Comparison of ENCODE assay signal across 9 cellular contexts in the genomic region with DNA sequence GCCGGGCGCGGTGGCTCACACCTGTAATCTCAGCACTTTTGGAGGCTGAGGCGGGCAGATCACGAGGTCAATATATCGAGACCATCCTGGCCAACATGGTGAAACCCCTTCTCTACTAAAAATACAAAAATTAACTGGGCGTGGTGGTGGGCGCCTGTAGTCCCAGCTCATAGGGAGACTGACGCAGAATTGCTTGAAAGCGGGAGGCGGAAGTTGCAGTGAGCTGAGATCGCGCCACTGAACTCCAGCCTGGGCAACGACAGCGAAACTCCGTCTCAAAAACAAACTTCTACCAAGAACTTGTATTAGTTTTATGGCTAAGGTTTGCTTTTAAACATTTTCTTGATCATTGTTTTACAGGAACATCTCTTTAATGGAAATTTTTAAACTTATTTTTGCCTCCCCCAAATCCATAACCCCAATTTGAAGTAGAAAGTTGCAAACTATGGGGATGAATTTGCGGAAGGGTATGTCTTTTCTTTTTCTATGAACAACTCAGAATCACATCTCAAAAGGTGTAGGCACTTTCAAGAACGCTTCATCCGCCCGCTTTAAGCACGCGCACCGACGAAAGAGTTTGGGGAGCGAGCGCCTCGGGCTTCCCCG. TPM values are rescaled to one million over a fixed set of nuclear protein-coding genes. Genes with fewer than 3 reads are reported as not detected.
DNase-seq lines count a peak whose midpoint lies in the region; ATAC-seq and TF ChIP-seq lines count a peak whose summit lies in the region.
"Had no signal": no experiment of that assay in that cellular context is flagged by ENCODE, and none has a peak within 500 bp of the region (broad histone marks: within the 10 kb centered on the region; RNA-seq: fewer than 3 reads in every experiment).

No MANE protein-coding gene starts in this region.

- H3K36me3 Mint-ChIP-seq in MCF 10A (ENCODE audit: insufficient read depth, unreplicated experiment) = no peaks in the 10 kb centered on the region

- H3K4me1 ChIP-seq in mesendoderm (ENCODE audit: control insufficient read depth, low read depth, low read length) (peaks cover 3% of the 10 kb centered on the region), urinary bladder (ENCODE audit: insufficient read depth) (no peaks in the 10 kb centered on the region)

- H2BK15ac ChIP-seq in mesendoderm (replicated peaks; ENCODE audit: low read depth) = no peak overlapping the region

- H2BK5ac ChIP-seq in mesendoderm (ENCODE audit: low read length) = no peak overlapping the region

- BruUV-seq in MCF 10A (replicated peaks; lab: Mats Ljungman, UMichigan) = TSS peak; percentile 83

- H3K36me3 ChIP-seq in mesendoderm (ENCODE audit: control insufficient read depth, insufficient read depth, low read length) (no peaks in the 10 kb centered on the region), urinary bladder (ENCODE audit: insufficient read depth) (no peaks in the 10 kb centered on the region)

- H3K4me2 ChIP-seq in mesendoderm (ENCODE audit: low read length) = peak overlapping the region; percentile 68

- peak overlapping the region; percentile 91 for H3K56ac ChIP-seq in mesendoderm (ENCODE audit: low read length)

- no peaks in the 10 kb centered on the region for H3K9me3 Mint-ChIP-seq in MCF 10A (ENCODE audit: unreplicated experiment)

- peak overlapping the region; percentile 74 for H3K23ac ChIP-seq in mesendoderm (ENCODE audit: low read length)

- H3K27ac ChIP-seq in mesendoderm (ENCODE audit: low read depth, low read length) = peak overlapping the region; percentile 28
- peak overlapping the region; percentile 97 for H3K27ac ChIP-seq in urinary bladder (ENCODE audit: low read depth)

- CTCF ChIA-PET in MCF 10A (lab: Yijun Ruan, JAX) = interaction anchor here (0.6 to 3.5 kb wide), 2 partner anchors 12 to 15 kb away, joined by 5 to 22 read pairs; no protein-coding TSS in a partner anchor

- no peak overlapping the region for H4K5ac ChIP-seq in mesendoderm (ENCODE audit: low read length)

- peak; percentile 35 for DNase-seq in Right ventricle myocardium superior
- DNase-seq in Right ventricle myocardium inferior (ENCODE audit: missing footprints) = no peak
- DNase-seq in MCF 10A (ENCODE audit: unreplicated experiment) = no peak
- DNase-seq in mesendoderm = no peak
- DNase-seq in GF-D8 (lab: John Stamatoyannopoulos, UW) = no peak
- DNase-seq in NCI-H1436 (lab: John Stamatoyannopoulos, UW) = no peak
- no peak for DNase-seq in stimulated activated CD4-positive, alpha-beta T cell treated with anti-CD3 and anti-CD28 coated beads, Interleukin-2, amount 100 ng/mL, for 48 hours
- DNase-seq: KG1 had no signal

- no peak overlapping the region for H2BK120ac ChIP-seq in mesendoderm (ENCODE audit: low read depth, low read length)

- no peaks in the 10 kb centered on the region for H3K27me3 Mint-ChIP-seq in MCF 10A (ENCODE audit: insufficient read depth, unreplicated experiment)

- WGBS in mesendoderm (ENCODE audit: extremely low coverage, insufficient coverage, low lambda C conversion rate) = no CpG with 5 or more reads among the region's 28 CpGs
- WGBS in urinary bladder = 66% methylated on average over 28 of the region's 28 CpGs

- H3K4ac ChIP-seq in mesendoderm (ENCODE audit: low read depth, low read length) = peak overlapping the region; percentile 88

- H3K27me3 ChIP-seq in mesendoderm (ENCODE audit: insufficient read depth, low read length, poor library complexity) = no peaks in the 10 kb centered on the region

- H3K9ac ChIP-seq in mesendoderm (ENCODE audit: low read length) = peak overlapping the region; percentile 92

- peak overlapping the region; percentile 64 for H3K4me3 Mint-ChIP-seq in MCF 10A (ENCODE audit: unreplicated experiment)

- H3K79me1 ChIP-seq in mesendoderm (ENCODE audit: low read length) = no peaks in the 10 kb centered on the region

- intact Hi-C loops in Right ventricle myocardium superior (cut with DNase I) (no loop called here), Right ventricle myocardium inferior (cut with DNase I) (loop anchor here (1.0 kb wide), 2 partner anchors 18 to 46 kb away; no protein-coding TSS in a partner anchor), MCF 10A (cut with micrococcal nuclease) (no loop called here)

- H2AK5ac ChIP-seq in mesendoderm (ENCODE audit: low read length) = no peak overlapping the region

- H3K18ac ChIP-seq in mesendoderm (ENCODE audit: low read length) = peak overlapping the region; percentile 97

- peak overlapping the region; percentile 83 for H4K8ac ChIP-seq in mesendoderm (ENCODE audit: low read depth, low read length)

- H3K27ac Mint-ChIP-seq in MCF 10A (ENCODE audit: low read depth, unreplicated experiment) = peak overlapping the region; percentile 57

- H3K4me3 ChIP-seq in mesendoderm (ENCODE audit: low read length) (peak overlapping the region; percentile 9), urinary bladder (ENCODE audit: low read depth, low read length) (peak overlapping the region; percentile 26)

- no peak for TF ChIP-seq CTCF in MCF 10A (IDR thresholded peaks at IDR 0.05; ENCODE audit: unreplicated experiment)

- POLR2A ChIA-PET in MCF 10A (lab: Yijun Ruan, JAX) = interaction anchor here (0.9 to 2.1 kb wide), 4 partner anchors 18 to 48 kb away, joined by 3 to 11 read pairs (median 3); no protein-coding TSS in a partner anchor

- H3K79me2 ChIP-seq in mesendoderm (ENCODE audit: control insufficient read depth, insufficient read depth, low read length) = no peaks in the 10 kb centered on the region

- ATAC-seq in Right ventricle myocardium superior (ENCODE audit: poor library complexity) (no peak), Right ventricle myocardium inferior (no peak)

- no peaks in the 10 kb centered on the region for H3K4me1 Mint-ChIP-seq in MCF 10A (ENCODE audit: insufficient read depth, unreplicated experiment)

RNA-seq across cellular contexts. Expression of a gene that starts 46.8 kb away (rescaled TPM):
- 195 TPM for total RNA-seq in Right ventricle myocardium superior
- total RNA-seq in Right ventricle myocardium inferior = 264 TPM
- 501 and 713 TPM in 2 replicates for total RNA-seq in MCF 10A (2022)
- polyA plus RNA-seq in mesendoderm (2013, experiment 1 of 2) = 4,557 TPM
- polyA plus RNA-seq in mesendoderm (2013, experiment 2 of 2) = 4,676 TPM
- 778 TPM for total RNA-seq in urinary bladder
- polyA plus RNA-seq in urinary bladder = 1,510 TPM
